Comparison of ENCODE assay signal across 20 cellular contexts in genomic region chr16:86670835-86671234, GRCh38.
"Had no signal": no experiment of that assay in that cellular context is flagged by ENCODE, and none has a peak within 500 bp of the region (broad histone marks: within the 10 kb centered on the region; RNA-seq: fewer than 3 reads in every experiment).

No MANE protein-coding gene starts in this region.

- H3K9me3 ChIP-seq: thoracic aorta, vagina had no signal

- H3K4me1 Mint-ChIP-seq: activated naive CD4-positive, alpha-beta T cell treated with anti-CD3 and anti-CD28 coated beads, Interleukin-2, amount 10 ng/mL, durations not matched to agents 7 days and 5 days; naive B cell; stimulated activated naive B cell treated with anti-CD40 and anti-IgM and Interleukin-4, amounts not matched to agents 10 μg/mL and 1 μg/mL and 100 μg/mL, for 72 hours had no signal

- FAIRE-seq: colon, keratinocyte had no signal

- H3K27ac ChIP-seq: ovary, vagina had no signal

- H3K36me3 Mint-ChIP-seq: activated naive CD4-positive, alpha-beta T cell treated with anti-CD3 and anti-CD28 coated beads, Interleukin-2, amount 10 ng/mL, durations not matched to agents 7 days and 5 days; brain; naive B cell; stimulated activated naive B cell treated with anti-CD40 and anti-IgM and Interleukin-4, amounts not matched to agents 10 μg/mL and 1 μg/mL and 100 μg/mL, for 72 hours had no signal

- H3K27me3 ChIP-seq: ovary, vagina had no signal

- H3K4me3 Mint-ChIP-seq: activated naive CD4-positive, alpha-beta T cell treated with anti-CD3 and anti-CD28 coated beads, Interleukin-2, amount 10 ng/mL, durations not matched to agents 7 days and 5 days; activated naive CD8-positive, alpha-beta T cell treated with anti-CD3 and anti-CD28 coated beads, Interleukin-2, amount 50 U/mL, for 24 hours; naive B cell; stimulated activated naive B cell treated with anti-CD40 and anti-IgM and Interleukin-4, amounts not matched to agents 10 μg/mL and 1 μg/mL and 100 μg/mL, for 72 hours had no signal

- H3K36me3 ChIP-seq: ovary, thoracic aorta, vagina had no signal

- H3K9me3 Mint-ChIP-seq: activated naive CD4-positive, alpha-beta T cell treated with anti-CD3 and anti-CD28 coated beads, Interleukin-2, amount 10 ng/mL, durations not matched to agents 7 days and 5 days had no signal

- H3K27ac Mint-ChIP-seq: activated naive CD4-positive, alpha-beta T cell treated with anti-CD3 and anti-CD28 coated beads, Interleukin-2, amount 10 ng/mL, durations not matched to agents 7 days and 5 days; activated naive CD8-positive, alpha-beta T cell treated with anti-CD3 and anti-CD28 coated beads, Interleukin-2, amount 50 U/mL, for 24 hours; naive B cell; stimulated activated naive B cell treated with anti-CD40 and anti-IgM and Interleukin-4, amounts not matched to agents 10 μg/mL and 1 μg/mL and 100 μg/mL, for 72 hours had no signal

- H3K4me3 ChIP-seq: ovary, thoracic aorta had no signal

- ATAC-seq: activated naive CD8-positive, alpha-beta T cell treated with anti-CD3 and anti-CD28 coated beads, Interleukin-2, amount 50 U/mL, for 24 hours; left lobe of liver; stimulated activated naive B cell treated with anti-CD40 and anti-IgM and Interleukin-4, amounts not matched to agents 10 μg/mL and 1 μg/mL and 100 μg/mL, for 72 hours had no signal

- DNase-seq: activated CD4-positive, alpha-beta T cell treated with anti-CD3 and anti-CD28 coated beads, Interleukin-2, amount 50 U/mL, for 1 hour; activated CD4-positive, CD25-positive, alpha-beta regulatory T cell treated with anti-CD3 and anti-CD28 coated beads, Interleukin-2, amount 50 U/mL, for 72 hours; activated CD8-positive, alpha-beta memory T cell treated with anti-CD3 and anti-CD28 coated beads, Interleukin-2, amount 50 U/mL, for 48 hours; activated effector memory CD4-positive, alpha-beta T cell treated with Interleukin-2 at 50 U/mL for 16 hours; activated naive CD4-positive, alpha-beta T cell treated with anti-CD3 and anti-CD28 coated beads, Interleukin-2, amount 10 ng/mL, durations not matched to agents 7 days and 5 days; activated naive CD8-positive, alpha-beta T cell treated with anti-CD3 and anti-CD28 coated beads, Interleukin-2, amount 50 U/mL, for 24 hours; activated T-cell treated with anti-CD3 and anti-CD28 coated beads, Interleukin-2, amount 50 U/mL, for 48 hours; anterior cingulate cortex; central memory CD4-positive, alpha-beta T cell; erythroblast; naive B cell; ovary; stimulated activated naive B cell treated with anti-CD40 and anti-IgM and Interleukin-4, amounts not matched to agents 10 μg/mL and 1 μg/mL and 100 μg/mL, for 72 hours; T-helper 1 cell had no signal
